1 cellular context compared by ENCODE assay signal in the genomic region with DNA sequence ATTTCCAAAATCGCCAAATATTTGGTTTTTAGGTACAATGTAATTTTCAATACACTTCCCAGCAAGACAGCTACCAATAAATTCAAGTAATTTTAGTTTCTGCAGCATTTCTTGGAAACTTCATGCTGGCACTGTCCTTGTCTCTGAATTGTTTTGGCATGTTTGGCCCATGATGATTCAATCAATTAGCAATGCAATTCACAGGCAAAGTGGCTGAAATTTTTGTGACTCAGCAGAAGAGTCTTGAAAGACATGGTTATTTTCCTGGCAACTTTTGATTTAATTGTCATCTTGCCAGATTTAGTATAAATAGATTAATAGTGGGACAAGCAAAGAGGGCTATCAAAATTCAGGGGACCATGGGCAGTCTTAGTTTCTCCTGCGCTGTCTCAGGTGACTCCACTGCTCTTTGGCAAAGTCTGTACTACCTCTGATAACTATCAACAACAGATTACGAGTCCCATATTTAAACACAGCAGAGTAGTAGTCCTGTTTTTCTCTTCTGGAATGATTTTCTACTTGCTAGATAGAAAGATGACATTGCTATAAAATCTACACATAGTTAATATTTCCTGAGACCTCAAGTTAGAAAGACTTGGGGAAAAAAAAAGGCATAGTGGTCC.
A peak's percentile ranks its signal among the peaks of the same experiment; 100 is the strongest.
TF ChIP-seq lines count a peak whose summit lies in the region.

No MANE protein-coding gene starts in this region.

TF ChIP-seq in SK-N-SH, 30 proteins besides CTCF, POLR2A, EP300 and RAD21 (continued from another document):
- TF ChIP-seq RCOR1 (IDR thresholded peaks at IDR 0.05; ENCODE audit: low read length) (no peak), ELF1 (IDR thresholded peaks at IDR 0.05) (no peak), NFIC (IDR thresholded peaks at IDR 0.05; ENCODE audit: borderline replicate concordance) (peak; percentile 89), RXRA (IDR thresholded peaks at IDR 0.05; ENCODE audit: borderline replicate concordance, low read depth) (peak; percentile 37; the same call in 1 of the 2 replicates), JUND (IDR thresholded peaks at IDR 0.05) (peak; percentile 89), TAF1 (IDR thresholded peaks at IDR 0.05; ENCODE audit: borderline replicate concordance, low read depth, low read length) (no peak)
